Comparison of ENCODE assay signal across 26 cellular contexts in the genomic region with DNA sequence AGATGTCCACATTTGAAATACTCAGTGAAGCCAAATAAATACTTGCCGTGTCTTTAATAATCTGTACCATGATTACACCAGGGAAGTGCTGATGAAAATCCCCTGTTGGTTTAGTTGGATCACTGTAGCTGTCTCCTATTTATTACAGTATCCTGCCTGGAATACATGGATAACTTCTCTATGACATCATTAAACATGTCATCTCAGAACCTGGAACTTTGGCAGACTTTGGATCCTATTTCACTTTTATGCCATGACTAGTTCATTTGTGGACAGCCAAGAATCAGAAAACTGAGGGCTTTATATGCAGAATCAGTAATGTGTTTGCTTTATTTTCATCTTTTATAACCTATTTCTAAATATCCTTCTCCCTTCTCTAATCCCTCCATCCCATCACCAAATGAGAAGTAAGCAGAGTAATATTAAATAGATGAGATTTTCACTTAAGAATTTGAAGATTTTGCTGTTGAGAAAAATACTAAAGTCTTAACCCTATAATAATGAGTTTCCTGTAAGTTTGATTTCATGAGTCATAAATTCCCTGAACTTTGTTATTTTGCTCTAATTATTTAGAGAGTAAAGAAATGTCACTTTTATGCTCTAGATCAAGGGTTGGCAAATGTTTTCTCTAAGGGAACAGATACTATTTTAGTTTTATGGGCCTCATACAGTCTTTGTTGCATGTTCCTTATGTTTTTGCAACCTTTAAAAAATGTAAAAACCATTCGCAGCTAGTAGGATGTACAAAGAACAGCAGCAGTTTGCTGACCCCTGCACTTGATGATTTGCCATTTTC. TPM values are rescaled to one million over a fixed set of nuclear protein-coding genes. Genes with fewer than 3 reads are reported as not detected.
DNase-seq lines count a peak whose midpoint lies in the region; ATAC-seq and TF ChIP-seq lines count a peak whose summit lies in the region.
"Had no signal": no experiment of that assay in that cellular context is flagged by ENCODE, and none has a peak within 500 bp of the region (broad histone marks: within the 10 kb centered on the region; RNA-seq: fewer than 3 reads in every experiment).

A gene (minus strand): TSS at position 137 of the 796 bp plus-strand sequence.

- POLR2A ChIA-PET in BJ (lab: Charles Lee), result no interaction called here

- peak within 1 kb of the TSS; percentile 53 for H3K27ac Mint-ChIP-seq in osteocyte (ENCODE audit: unreplicated experiment)
- H3K27ac Mint-ChIP-seq: activated CD4-positive, alpha-beta T cell treated with anti-CD3 and anti-CD28 coated beads for 36 hours; activated naive CD4-positive, alpha-beta T cell treated with anti-CD3 and anti-CD28 coated beads, Interleukin-2, amount 50 U/mL, for 72 hours; activated T-cell treated with anti-CD3 and anti-CD28 coated beads, Interleukin-2, amount 50 U/mL, for 72 hours; naive thymus-derived CD8-positive, alpha-beta T cell; stimulated activated naive CD8-positive, alpha-beta T cell treated with anti-CD3 and anti-CD28 coated beads, Interleukin-15, Interleukin-2, amounts not matched to agents 100 ng/mL and 50 ng/mL, for 24 hours had no signal

- no peaks in the 10 kb centered on the region for H3K9me3 Mint-ChIP-seq in osteocyte (ENCODE audit: unreplicated experiment)
- H3K9me3 Mint-ChIP-seq: activated naive CD4-positive, alpha-beta T cell treated with anti-CD3 and anti-CD28 coated beads, Interleukin-2, amount 50 U/mL, for 72 hours; activated T-cell treated with anti-CD3 and anti-CD28 coated beads, Interleukin-2, amount 50 U/mL, for 72 hours; stimulated activated naive CD8-positive, alpha-beta T cell treated with anti-CD3 and anti-CD28 coated beads, Interleukin-15, Interleukin-2, amounts not matched to agents 100 ng/mL and 50 ng/mL, for 24 hours had no signal

- H3K4me1 Mint-ChIP-seq in osteocyte (ENCODE audit: unreplicated experiment), result peaks cover 14% of the 10 kb centered on the region
- H3K4me1 Mint-ChIP-seq: CD8-positive, alpha-beta memory T cell had no signal

- ATAC-seq in HG03432 (IDR thresholded peaks at IDR 0.05; ENCODE audit: unreplicated experiment) (no peak), GM19463 (IDR thresholded peaks at IDR 0.05; ENCODE audit: unreplicated experiment) (no peak)
- ATAC-seq: activated CD4-positive, alpha-beta T cell treated with anti-CD3 and anti-CD28 coated beads for 36 hours; activated naive CD4-positive, alpha-beta T cell treated with anti-CD3 and anti-CD28 coated beads, Interleukin-2, amount 50 U/mL, for 72 hours; activated T-cell treated with anti-CD3 and anti-CD28 coated beads, Interleukin-2, amount 50 U/mL, for 72 hours; naive thymus-derived CD8-positive, alpha-beta T cell had no signal

- CTCF ChIA-PET in BJ (lab: Yijun Ruan, JAX), result no interaction called here

- no peaks in the 10 kb centered on the region for H3K36me3 ChIP-seq in BJ (ENCODE audit: control insufficient read depth, insufficient read depth, low read length)
- H3K36me3 ChIP-seq: transverse colon had no signal

- H3K36me3 Mint-ChIP-seq in osteocyte (ENCODE audit: unreplicated experiment), result no peaks in the 10 kb centered on the region
- H3K36me3 Mint-ChIP-seq: activated naive CD4-positive, alpha-beta T cell treated with anti-CD3 and anti-CD28 coated beads, Interleukin-2, amount 50 U/mL, for 72 hours; CD8-positive, alpha-beta memory T cell; naive thymus-derived CD8-positive, alpha-beta T cell had no signal

- DNase-seq in BJ (ENCODE audit: low read depth) (peak; percentile 48), M059J (ENCODE audit: low read depth) (peak; percentile 47), fibroblast of gingiva (ENCODE audit: low read depth) (peak; percentile 61), osteocyte (ENCODE audit: extremely low spot score, unreplicated experiment) (no peak), DMS53 treated with DMSO at 0.1 percent for 48 hours (lab: John Stamatoyannopoulos, UW; ENCODE audit: unreplicated experiment) (no peak), hepatic stellate cell (ENCODE audit: low spot score) (no peak)
- DNase-seq: activated CD4-positive, alpha-beta T cell treated with anti-CD3 and anti-CD28 coated beads for 36 hours; activated T-cell treated with anti-CD3 and anti-CD28 coated beads, Interleukin-2, amount 50 U/mL, for 72 hours; CD8-positive, alpha-beta memory T cell; dermis blood vessel endothelial cell; DND-41; mesendoderm; naive thymus-derived CD8-positive, alpha-beta T cell; NCI-H1694 treated with DMSO at 0.1 percent for 48 hours; NCI-H748 treated with DMSO at 0.1 percent for 48 hours; posterior cingulate gyrus; stimulated activated CD4-positive, alpha-beta T cell treated with anti-CD3 and anti-CD28 coated beads, Interleukin-2, amount 100 ng/mL, for 48 hours; SW 1271; transverse colon had no signal

- no peak within 1 kb of the TSS for H3K4me3 ChIP-seq in BJ (ENCODE audit: low read depth, low read length)
- H3K4me3 ChIP-seq: skin epidermis, transverse colon had no signal

- no peak within 1 kb of the TSS for H3K4me3 Mint-ChIP-seq in osteocyte (ENCODE audit: unreplicated experiment)
- H3K4me3 Mint-ChIP-seq: activated CD4-positive, alpha-beta T cell treated with anti-CD3 and anti-CD28 coated beads for 36 hours; activated T-cell treated with anti-CD3 and anti-CD28 coated beads, Interleukin-2, amount 50 U/mL, for 72 hours; CD8-positive, alpha-beta memory T cell; naive thymus-derived CD8-positive, alpha-beta T cell; stimulated activated naive CD8-positive, alpha-beta T cell treated with anti-CD3 and anti-CD28 coated beads, Interleukin-15, Interleukin-2, amounts not matched to agents 100 ng/mL and 50 ng/mL, for 24 hours had no signal

- no peak for TF ChIP-seq CTCF in BJ (IDR thresholded peaks at IDR 0.05; ENCODE audit: insufficient read depth, low read depth, low read length)
- no peak for TF ChIP-seq CTCF in osteocyte (IDR thresholded peaks at IDR 0.05)

- H3K27me3 ChIP-seq in BJ (ENCODE audit: control insufficient read depth, insufficient read depth, low read length), result no peaks in the 10 kb centered on the region
- H3K27me3 ChIP-seq: transverse colon had no signal

- peaks cover under 1% of the 10 kb centered on the region for H3K27me3 Mint-ChIP-seq in osteocyte (ENCODE audit: unreplicated experiment)
- H3K27me3 Mint-ChIP-seq: activated CD4-positive, alpha-beta T cell treated with anti-CD3 and anti-CD28 coated beads for 36 hours had no signal

RNA-seq across cellular contexts. Expression of the gene that starts here (rescaled TPM):
- not detected in 2 replicates for polyA plus RNA-seq in BJ (2011; rRNA removed)
- polyA minus RNA-seq in BJ (2011; rRNA and poly(A)+ RNA removed), result not detected in 2 replicates
- not detected in 2 replicates for total RNA-seq in M059J (2014; rRNA removed; shearing (Covaris generic))
- total RNA-seq in osteocyte, result not detected in 2 replicates
- total RNA-seq: activated CD4-positive, alpha-beta T cell treated with anti-CD3 and anti-CD28 coated beads for 36 hours; activated CD8-positive, alpha-beta memory T cell treated with anti-CD3 and anti-CD28 coated beads for 36 hours; activated naive CD4-positive, alpha-beta T cell treated with anti-CD3 and anti-CD28 coated beads, Interleukin-2, amount 50 U/mL, for 72 hours; activated T-cell treated with anti-CD3 and anti-CD28 coated beads, Interleukin-2, amount 50 U/mL, for 72 hours; bronchial epithelial cell; CD8-positive, alpha-beta memory T cell; dermis blood vessel endothelial cell; naive thymus-derived CD8-positive, alpha-beta T cell; transverse colon had no signal
- polyA plus RNA-seq: CD8-positive, alpha-beta memory T cell; naive thymus-derived CD8-positive, alpha-beta T cell had no signal

Comparison
In these comparisons a context has a peak if more than half of its experiments do, and no peak if none do; other contexts are left out.
1. Peak in DNase-seq in BJ; RNA of the gene not detected or under 1 TPM.
2. Peak in DNase-seq in M059J; RNA of the gene not detected or under 1 TPM.